ENCODE assay signal across 19 cellular contexts in the genomic region with DNA sequence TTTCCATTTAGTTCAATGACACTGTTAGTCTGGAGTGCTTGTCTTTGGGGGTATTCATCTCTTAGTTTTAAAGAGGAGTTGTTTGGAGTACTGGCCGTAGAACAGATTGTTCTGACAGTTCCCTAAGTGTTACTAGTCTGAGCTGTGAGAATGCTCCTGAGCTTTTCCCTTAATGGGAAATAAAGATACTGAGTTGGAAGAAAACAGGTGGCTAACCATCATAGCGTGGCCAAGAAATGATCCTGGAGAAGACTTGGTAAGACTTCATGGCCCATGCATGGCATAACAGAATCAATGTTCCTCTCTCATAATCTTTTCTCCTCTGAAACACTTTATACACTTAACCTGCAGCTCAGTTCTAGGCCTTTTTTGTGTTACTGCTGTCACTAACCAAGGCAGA. TPM values are rescaled to one million over a fixed set of nuclear protein-coding genes. Genes with fewer than 3 reads are reported as not detected.
DNase-seq lines count a peak whose midpoint lies in the region.
"Had no signal": no experiment of that assay in that cellular context is flagged by ENCODE, and none has a peak within 500 bp of the region (broad histone marks: within the 10 kb centered on the region; RNA-seq: fewer than 3 reads in every experiment).

No MANE protein-coding gene starts in this region.

- CTCF ChIA-PET in activated naive CD4-positive, alpha-beta T cell treated with anti-CD3 and anti-CD28 coated beads, Interleukin-2, amount 10 ng/mL, durations not matched to agents 7 days and 5 days (lab: Charles Lee) = interaction anchor here (0.9 to 1.3 kb wide), 3 partner anchors 19 to 356 kb away, joined by 3 to 8 read pairs (median 3); no protein-coding TSS in a partner anchor

- peaks cover 89% of the 10 kb centered on the region for H3K36me3 Mint-ChIP-seq in activated naive CD4-positive, alpha-beta T cell treated with anti-CD3 and anti-CD28 coated beads, Interleukin-2, amount 10 ng/mL, durations not matched to agents 7 days and 5 days
- H3K36me3 Mint-ChIP-seq in activated naive CD8-positive, alpha-beta T cell treated with anti-CD3 and anti-CD28 coated beads for 36 hours = peaks cover 72% of the 10 kb centered on the region

- peak overlapping the region; percentile 28 for H3K27ac Mint-ChIP-seq in activated naive CD4-positive, alpha-beta T cell treated with anti-CD3 and anti-CD28 coated beads, Interleukin-2, amount 10 ng/mL, durations not matched to agents 7 days and 5 days
- peak overlapping the region; percentile 72 for H3K27ac Mint-ChIP-seq in activated naive CD8-positive, alpha-beta T cell treated with anti-CD3 and anti-CD28 coated beads for 36 hours

- H3K4me3 ChIP-seq in muscle layer of colon (ENCODE audit: low read depth in 1 of 2, low read length in 2 of 2) = no peak overlapping the region
- H3K4me3 ChIP-seq: colonic mucosa, GM12878, PC-9 had no signal

- no peaks in the 10 kb centered on the region for H3K9me3 Mint-ChIP-seq in activated naive CD4-positive, alpha-beta T cell treated with anti-CD3 and anti-CD28 coated beads, Interleukin-2, amount 10 ng/mL, durations not matched to agents 7 days and 5 days
- H3K9me3 Mint-ChIP-seq in activated naive CD8-positive, alpha-beta T cell treated with anti-CD3 and anti-CD28 coated beads for 36 hours = no peaks in the 10 kb centered on the region
- H3K9me3 Mint-ChIP-seq: activated CD4-positive, alpha-beta T cell treated with anti-CD3 and anti-CD28 coated beads, Interleukin-2, amount 10 ng/mL, durations not matched to agents 7 days and 5 days; activated T-cell treated with anti-CD3 and anti-CD28 coated beads, Interleukin-2, amount 50 U/mL, for 4 hours; stimulated activated memory B cell treated with anti-CD40 and anti-IgM and Interleukin-4, amounts not matched to agents 10 μg/mL and 1 μg/mL and 100 μg/mL, for 72 hours had no signal

- H3K9me3 ChIP-seq in muscle layer of colon (ENCODE audit: low read length) = no peaks in the 10 kb centered on the region
- H3K9me3 ChIP-seq: colonic mucosa had no signal

- no peak for DNase-seq in activated naive CD4-positive, alpha-beta T cell treated with anti-CD3 and anti-CD28 coated beads, Interleukin-2, amount 10 ng/mL, durations not matched to agents 7 days and 5 days
- no peak for DNase-seq in activated naive CD4-positive, alpha-beta T cell treated with anti-CD3 and anti-CD28 coated beads, Interleukin-2, amount 50 U/mL, for 16 hours
- no peak for DNase-seq in activated naive CD8-positive, alpha-beta T cell treated with anti-CD3 and anti-CD28 coated beads for 36 hours
- DNase-seq in substantia nigra (lab: John Stamatoyannopoulos, UW) (no peak), NCI-H2107 (lab: John Stamatoyannopoulos, UW) (no peak), HUDEP-2 (lab: John Stamatoyannopoulos, UW; ENCODE audit: unreplicated experiment in 76 of 76) (no peak)
- DNase-seq in effector CD4-positive, alpha-beta T cell = no peak
- DNase-seq: activated CD4-positive, alpha-beta T cell treated with anti-CD3 and anti-CD28 coated beads, Interleukin-2, amount 10 ng/mL, durations not matched to agents 7 days and 5 days; activated T-cell treated with anti-CD3 and anti-CD28 coated beads, Interleukin-2, amount 50 U/mL, for 4 hours; Calu3; colonic mucosa; Karpas-422; NCI-H1105; NCI-H2171 treated with DMSO at 0.1 percent for 48 hours; PC-9; posterior cingulate gyrus had no signal

- H3K36me3 ChIP-seq in muscle layer of colon (ENCODE audit: insufficient read depth, low read length) = peaks cover 68% of the 10 kb centered on the region

- H3K9ac ChIP-seq in muscle layer of colon (ENCODE audit: low read length) = peak overlapping the region; percentile 16

- no peaks in the 10 kb centered on the region for H3K27me3 Mint-ChIP-seq in activated naive CD4-positive, alpha-beta T cell treated with anti-CD3 and anti-CD28 coated beads, Interleukin-2, amount 10 ng/mL, durations not matched to agents 7 days and 5 days
- no peaks in the 10 kb centered on the region for H3K27me3 Mint-ChIP-seq in activated naive CD8-positive, alpha-beta T cell treated with anti-CD3 and anti-CD28 coated beads for 36 hours
- H3K27me3 Mint-ChIP-seq: activated CD4-positive, alpha-beta T cell treated with anti-CD3 and anti-CD28 coated beads, Interleukin-2, amount 10 ng/mL, durations not matched to agents 7 days and 5 days; stimulated activated memory B cell treated with anti-CD40 and anti-IgM and Interleukin-4, amounts not matched to agents 10 μg/mL and 1 μg/mL and 100 μg/mL, for 72 hours had no signal

- H3K4me1 Mint-ChIP-seq in activated naive CD4-positive, alpha-beta T cell treated with anti-CD3 and anti-CD28 coated beads, Interleukin-2, amount 10 ng/mL, durations not matched to agents 7 days and 5 days = peaks cover 59% of the 10 kb centered on the region
- H3K4me1 Mint-ChIP-seq in activated naive CD8-positive, alpha-beta T cell treated with anti-CD3 and anti-CD28 coated beads for 36 hours = peaks cover 80% of the 10 kb centered on the region

- no peak overlapping the region for H3K4me3 Mint-ChIP-seq in activated naive CD4-positive, alpha-beta T cell treated with anti-CD3 and anti-CD28 coated beads, Interleukin-2, amount 10 ng/mL, durations not matched to agents 7 days and 5 days
- H3K4me3 Mint-ChIP-seq in activated naive CD8-positive, alpha-beta T cell treated with anti-CD3 and anti-CD28 coated beads for 36 hours = no peak overlapping the region
- H3K4me3 Mint-ChIP-seq: activated CD4-positive, alpha-beta T cell treated with anti-CD3 and anti-CD28 coated beads, Interleukin-2, amount 10 ng/mL, durations not matched to agents 7 days and 5 days; activated T-cell treated with anti-CD3 and anti-CD28 coated beads, Interleukin-2, amount 50 U/mL, for 4 hours; stimulated activated memory B cell treated with anti-CD40 and anti-IgM and Interleukin-4, amounts not matched to agents 10 μg/mL and 1 μg/mL and 100 μg/mL, for 72 hours had no signal

- H3K27ac ChIP-seq in muscle layer of colon (ENCODE audit: low read depth, low read length) = peak overlapping the region; percentile 80
- peak overlapping the region; percentile 33 for H3K27ac ChIP-seq in substantia nigra (ENCODE audit: low read depth, low read length, poor library complexity, severe bottlenecking)
- H3K27ac ChIP-seq: colonic mucosa, PC-9 had no signal

- H3K4me1 ChIP-seq in muscle layer of colon (ENCODE audit: insufficient read depth, low read length) = peaks cover 85% of the 10 kb centered on the region

- no peaks in the 10 kb centered on the region for H3K27me3 ChIP-seq in muscle layer of colon (ENCODE audit: control insufficient read depth in 1 of 2, insufficient read depth in 2 of 2, low read length in 2 of 2)
- H3K27me3 ChIP-seq: colonic mucosa had no signal

RNA-seq across cellular contexts. Expression of gene CALM1, which starts 6.2 kb away (rescaled TPM):
- total RNA-seq in activated naive CD8-positive, alpha-beta T cell treated with anti-CD3 and anti-CD28 coated beads for 36 hours = 100 to 1,000 TPM; 437 to 439 TPM
